ENCODE assay signal across 18 cellular contexts in the genomic region with DNA sequence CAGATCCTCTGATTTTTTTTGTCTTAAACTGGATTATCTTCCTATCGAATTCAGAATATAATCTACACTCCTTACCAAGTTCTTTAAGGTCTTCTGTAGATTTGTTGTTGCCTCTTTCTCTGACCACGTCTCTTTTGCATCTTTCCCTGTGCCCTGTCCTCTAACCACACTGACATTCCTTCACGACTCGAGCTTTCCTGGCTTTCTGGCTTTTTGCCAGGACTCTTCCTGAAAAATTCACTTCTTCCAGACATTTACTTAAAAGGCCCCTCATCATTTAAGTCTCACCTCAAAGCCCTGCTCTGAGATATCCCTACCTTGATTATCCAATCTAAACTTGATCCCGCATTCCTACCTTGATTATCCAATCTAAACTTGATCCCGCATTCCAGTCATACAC.
A peak's percentile ranks its signal among the peaks of the same experiment; 100 is the strongest.
DNase-seq lines count a peak whose midpoint lies in the region; ATAC-seq and TF ChIP-seq lines count a peak whose summit lies in the region.
"Had no signal": no experiment of that assay in that cellular context is flagged by ENCODE, and none has a peak within 500 bp of the region (broad histone marks: within the 10 kb centered on the region; RNA-seq: fewer than 3 reads in every experiment).

No MANE protein-coding gene starts in this region.

- H3K27me3 Mint-ChIP-seq in activated CD4-positive, alpha-beta T cell treated with anti-CD3 and anti-CD28 coated beads, Interleukin-2, amount 10 ng/mL, durations not matched to agents 24 days and 14 days, result no peaks in the 10 kb centered on the region

- no peaks in the 10 kb centered on the region for H3K9me3 ChIP-seq in mesenchymal stem cell (ENCODE audit: control insufficient read depth, low read length)
- H3K9me3 ChIP-seq: BLaER1 treated with 17β-estradiol and CSF1 and Interleukin-3, amounts not matched to agents 10 nM and 100 nM had no signal

- no peaks in the 10 kb centered on the region for H3K36me3 Mint-ChIP-seq in activated CD4-positive, alpha-beta T cell treated with anti-CD3 and anti-CD28 coated beads, Interleukin-2, amount 10 ng/mL, durations not matched to agents 24 days and 14 days (ENCODE audit: low read depth)

- no peak overlapping the region for H3K4ac ChIP-seq in mesenchymal stem cell (ENCODE audit: low read depth in 1 of 2, low read length in 2 of 2)

- H3K18ac ChIP-seq in mesenchymal stem cell (ENCODE audit: low read depth in 1 of 2, low read length in 2 of 2), result no peak overlapping the region

- no peak overlapping the region for H2BK120ac ChIP-seq in mesenchymal stem cell (ENCODE audit: low read depth, low read length)

- 64% methylated on average over 6 of the region's 6 CpGs for WGBS in mesenchymal stem cell
- 60 to 64% methylated on average over 6 of the region's 6 CpGs for whole genome bisulfite sequencing in lower leg skin, 2 donors

- no peak overlapping the region for H4K8ac ChIP-seq in mesenchymal stem cell (ENCODE audit: low read length)

- H3K4me3 ChIP-seq in mesenchymal stem cell (ENCODE audit: insufficient read depth in 1 of 2, low read depth in 1 of 2, low read length in 2 of 2), result no peak overlapping the region
- H3K4me3 ChIP-seq in lower leg skin (ENCODE audit: low read depth, poor library complexity, severe bottlenecking), result no peak overlapping the region
- H3K4me3 ChIP-seq: BLaER1 treated with 17β-estradiol and CSF1 and Interleukin-3, amounts not matched to agents 10 nM and 100 nM had no signal

- H3K4me3 Mint-ChIP-seq in activated CD4-positive, alpha-beta T cell treated with anti-CD3 and anti-CD28 coated beads, Interleukin-2, amount 10 ng/mL, durations not matched to agents 24 days and 14 days, result no peak overlapping the region
- H3K4me3 Mint-ChIP-seq: CD8-positive, alpha-beta memory T cell had no signal

- peaks cover 3% of the 10 kb centered on the region for H3K9me3 Mint-ChIP-seq in activated CD4-positive, alpha-beta T cell treated with anti-CD3 and anti-CD28 coated beads, Interleukin-2, amount 10 ng/mL, durations not matched to agents 24 days and 14 days
- H3K9me3 Mint-ChIP-seq: CD8-positive, alpha-beta memory T cell had no signal

- intact Hi-C loops in lower leg skin (cut with DNase I; ENCODE audit: low total_unique reads), result no loop called here
- intact Hi-C loops in activated CD4-positive, alpha-beta T cell treated with anti-CD3 and anti-CD28 coated beads, Interleukin-2, amount 10 ng/mL, durations not matched to agents 24 days and 14 days (cut with micrococcal nuclease), result no loop called here

- H3K23ac ChIP-seq in mesenchymal stem cell (ENCODE audit: low read length in 2 of 2), result no peak overlapping the region

- no peak overlapping the region for H3K27ac Mint-ChIP-seq in activated CD4-positive, alpha-beta T cell treated with anti-CD3 and anti-CD28 coated beads, Interleukin-2, amount 10 ng/mL, durations not matched to agents 24 days and 14 days
- H3K27ac Mint-ChIP-seq: CD8-positive, alpha-beta memory T cell had no signal

- H3K79me1 ChIP-seq in mesenchymal stem cell (replicated peaks; ENCODE audit: low read length, poor library complexity, severe bottlenecking), result no peaks in the 10 kb centered on the region

- no peak overlapping the region for H2BK12ac ChIP-seq in mesenchymal stem cell (ENCODE audit: low read length in 2 of 2)

- H2BK15ac ChIP-seq in mesenchymal stem cell (ENCODE audit: low read depth, poor library complexity, severe bottlenecking), result no peak overlapping the region

- H3K27me3 ChIP-seq in mesenchymal stem cell (ENCODE audit: control insufficient read depth in 1 of 2, insufficient read depth in 1 of 2, low read length in 2 of 2), result no peaks in the 10 kb centered on the region
- H3K27me3 ChIP-seq: BLaER1 treated with 17β-estradiol and CSF1 and Interleukin-3, amounts not matched to agents 10 nM and 100 nM had no signal

- H3K36me3 ChIP-seq in mesenchymal stem cell (ENCODE audit: control insufficient read depth in 1 of 2, insufficient read depth in 2 of 2, low read depth in 1 of 2, low read length in 2 of 2), result no peaks in the 10 kb centered on the region
- H3K36me3 ChIP-seq: BLaER1 treated with 17β-estradiol and CSF1 and Interleukin-3, amounts not matched to agents 10 nM and 100 nM had no signal

- no peak overlapping the region for H3K9ac ChIP-seq in mesenchymal stem cell (ENCODE audit: low read length)
- H3K9ac ChIP-seq: BLaER1 treated with 17β-estradiol and CSF1 and Interleukin-3, amounts not matched to agents 10 nM and 100 nM had no signal

- no peak overlapping the region for H2AK5ac ChIP-seq in mesenchymal stem cell (ENCODE audit: low read length, severe bottlenecking)

- no peak overlapping the region for H3K14ac ChIP-seq in mesenchymal stem cell (ENCODE audit: low read length in 2 of 2)

- H2AFZ ChIP-seq in mesenchymal stem cell (ENCODE audit: low read depth, low read length), result no peak overlapping the region

- ATAC-seq in GM19455 (IDR thresholded peaks at IDR 0.05; ENCODE audit: unreplicated experiment), result no peak

- H3K4me2 ChIP-seq in mesenchymal stem cell (ENCODE audit: low read length, poor library complexity, severe bottlenecking), result no peak overlapping the region
- H3K4me2 ChIP-seq: BLaER1 treated with 17β-estradiol and CSF1 and Interleukin-3, amounts not matched to agents 10 nM and 100 nM had no signal

- no peak for TF ChIP-seq POLR2A in lower leg skin (IDR thresholded peaks at IDR 0.05)

- peak; percentile 11 for DNase-seq in EH (ENCODE audit: low read depth)
- DNase-seq in HT1080 (ENCODE audit: low read depth), result peak; percentile 26
- peak; percentile 65 for DNase-seq in astrocyte of the hippocampus (ENCODE audit: low read depth, low spot score)
- DNase-seq in mesenchymal stem cell, result peak; percentile 4
- no peak for DNase-seq in lower leg skin (ENCODE audit: low spot score in 2 of 2)
- DNase-seq in activated CD4-positive, alpha-beta T cell treated with anti-CD3 and anti-CD28 coated beads, Interleukin-2, amount 10 ng/mL, durations not matched to agents 24 days and 14 days, result no peak
- no peak for DNase-seq in NOMO-1 treated with dmso at 0.1 percent for 144 hours (lab: John Stamatoyannopoulos, UW; ENCODE audit: unreplicated experiment)
- DNase-seq: CD8-positive, alpha-beta memory T cell; DND-41; GF-D8; NCI-H1048; NCI-H1436 treated with DMSO at 0.1 percent for 48 hours; NCI-H2081 treated with DMSO at 0.1 percent for 48 hours; NCI-H345; NCI-H526; SIG-M5 had no signal

- H3K4me1 ChIP-seq in mesenchymal stem cell (ENCODE audit: control insufficient read depth, insufficient read depth, low read depth, low read length), result no peaks in the 10 kb centered on the region
- H3K4me1 ChIP-seq: BLaER1 treated with 17β-estradiol and CSF1 and Interleukin-3, amounts not matched to agents 10 nM and 100 nM had no signal

- H3K27ac ChIP-seq in mesenchymal stem cell (ENCODE audit: low read length, poor library complexity, severe bottlenecking), result no peak overlapping the region
- H3K27ac ChIP-seq: BLaER1 treated with 17β-estradiol and CSF1 and Interleukin-3, amounts not matched to agents 10 nM and 100 nM had no signal

- peaks cover 5% of the 10 kb centered on the region for H3K4me1 Mint-ChIP-seq in activated CD4-positive, alpha-beta T cell treated with anti-CD3 and anti-CD28 coated beads, Interleukin-2, amount 10 ng/mL, durations not matched to agents 24 days and 14 days
- H3K4me1 Mint-ChIP-seq: CD8-positive, alpha-beta memory T cell had no signal

- no peak overlapping the region for H2BK5ac ChIP-seq in mesenchymal stem cell (ENCODE audit: low read depth, low read length, poor library complexity, severe bottlenecking)

- no peak overlapping the region for H4K91ac ChIP-seq in mesenchymal stem cell (ENCODE audit: low read length)

- TF ChIP-seq CTCF in lower leg skin (IDR thresholded peaks at IDR 0.05), result no peak

Comparison
In these comparisons a context has a peak if more than half of its experiments do, and no peak if none do; other contexts are left out.
1. DNase-seq: peak in EH (single experiment), HT1080 (single experiment), astrocyte of the hippocampus (single experiment) and mesenchymal stem cell (single experiment); none in lower leg skin (0 of 2), activated CD4-positive, alpha-beta T cell treated with anti-CD3 and anti-CD28 coated beads, Interleukin-2, amount 10 ng/mL, durations not matched to agents 24 days and 14 days (single experiment) and NOMO-1 treated with dmso at 0.1 percent for 144 hours (single experiment).